1 cellular context compared by ENCODE assay signal in the genomic region with DNA sequence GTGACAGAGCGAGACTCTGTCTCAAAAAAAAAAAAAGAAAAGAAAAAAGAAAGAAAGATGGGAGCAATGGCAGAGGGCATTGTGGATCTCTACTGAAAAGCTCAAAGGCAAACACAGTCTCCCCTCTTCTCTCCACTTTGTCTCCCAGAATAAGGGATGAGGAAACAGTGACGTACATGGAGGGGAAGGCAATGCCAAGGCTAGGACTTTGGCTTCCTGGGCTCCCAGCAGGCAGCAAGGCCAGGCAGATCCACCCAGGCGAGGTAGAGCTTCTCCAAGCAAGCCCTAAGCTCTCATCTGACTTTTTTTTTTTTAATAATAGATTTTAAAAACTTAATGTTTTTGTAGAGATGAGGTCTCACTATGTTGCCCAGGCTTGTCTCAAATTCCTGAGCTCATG.
TF ChIP-seq lines count a peak whose summit lies in the region.

No MANE protein-coding gene starts in this region.

TF ChIP-seq in HEK293T, 16 proteins besides CTCF, POLR2A, EP300 and RAD21:
- no peak for TF ChIP-seq FOXK2 (IDR thresholded peaks at IDR 0.05)
- TF ChIP-seq L3MBTL2 (conservative IDR thresholded peaks at IDR 0.05) = no peak
- TF ChIP-seq FOXM1 (IDR thresholded peaks at IDR 0.05; ENCODE audit: borderline replicate concordance) = no peak
- TF ChIP-seq SP1 (IDR thresholded peaks at IDR 0.05) = no peak
- no peak for TF ChIP-seq HDGF (IDR thresholded peaks at IDR 0.05; ENCODE audit: borderline replicate concordance)
- TF ChIP-seq, protein P1, sequence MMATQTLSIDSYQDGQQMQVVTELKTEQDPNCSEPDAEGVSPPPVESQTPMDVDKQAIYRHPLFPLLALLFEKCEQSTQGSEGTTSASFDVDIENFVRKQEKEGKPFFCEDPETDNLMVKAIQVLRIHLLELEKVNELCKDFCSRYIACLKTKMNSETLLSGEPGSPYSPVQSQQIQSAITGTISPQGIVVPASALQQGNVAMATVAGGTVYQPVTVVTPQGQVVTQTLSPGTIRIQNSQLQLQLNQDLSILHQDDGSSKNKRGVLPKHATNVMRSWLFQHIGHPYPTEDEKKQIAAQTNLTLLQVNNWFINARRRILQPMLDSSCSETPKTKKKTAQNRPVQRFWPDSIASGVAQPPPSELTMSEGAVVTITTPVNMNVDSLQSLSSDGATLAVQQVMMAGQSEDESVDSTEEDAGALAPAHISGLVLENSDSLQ (IDR thresholded peaks at IDR 0.05) = no peak
- no peak for TF ChIP-seq ZNF384 (IDR thresholded peaks at IDR 0.05)
- no peak for TF ChIP-seq SUZ12 (IDR thresholded peaks at IDR 0.05)
- no peak for TF ChIP-seq LEF1 (IDR thresholded peaks at IDR 0.05; ENCODE audit: borderline replicate concordance)
- TF ChIP-seq TARDBP (IDR thresholded peaks at IDR 0.05) = no peak
- TF ChIP-seq BHLHE40 (IDR thresholded peaks at IDR 0.05; ENCODE audit: borderline replicate concordance) = no peak
- TF ChIP-seq ARNT (IDR thresholded peaks at IDR 0.05) = no peak
- no peak for TF ChIP-seq CTBP1 (IDR thresholded peaks at IDR 0.05; ENCODE audit: borderline replicate concordance)
- TF ChIP-seq ELF4 (IDR thresholded peaks at IDR 0.05) = no peak
- TF ChIP-seq NFRKB (IDR thresholded peaks at IDR 0.05) = no peak
- no peak for TF ChIP-seq FOXA1 (IDR thresholded peaks at IDR 0.05)
